22 cellular contexts compared by ENCODE assay signal in genomic region chr2:17106418-17106817, GRCh38.
"Had no signal": no experiment of that assay in that cellular context is flagged by ENCODE, and none has a peak within 500 bp of the region (broad histone marks: within the 10 kb centered on the region; RNA-seq: fewer than 3 reads in every experiment).

No MANE protein-coding gene starts in this region.

- H3K9me3 ChIP-seq: esophagus muscularis mucosa, gastroesophageal sphincter, heart left ventricle, right lobe of liver, thoracic aorta, tibial nerve, upper lobe of right lung, vagina had no signal

- H2AFZ ChIP-seq: hepatocyte, neural progenitor cell, parathyroid adenoma had no signal

- DNase-seq: dermis blood vessel endothelial cell; effector memory CD4-positive, alpha-beta T cell; foreskin keratinocyte; heart left ventricle; kidney; naive thymus-derived CD4-positive, alpha-beta T cell; right lobe of liver; small intestine; stimulated activated CD4-positive, alpha-beta T cell treated with anti-CD3 and anti-CD28 coated beads, Interleukin-15, amount 100 ng/mL, for 24 hours; stimulated activated CD4-positive, alpha-beta T cell treated with anti-CD3 and anti-CD28 coated beads, Interleukin-2, amount 100 ng/mL, for 48 hours; stimulated activated naive B cell treated with anti-CD40 and anti-IgM and Interleukin-4, amounts not matched to agents 10 μg/mL and 1 μg/mL and 100 μg/mL, for 72 hours; upper lobe of right lung had no signal

- H3K4me3 ChIP-seq: esophagus muscularis mucosa, gastroesophageal sphincter, heart left ventricle, hepatocyte, lung, neural progenitor cell, right lobe of liver, thoracic aorta, tibial nerve, upper lobe of right lung, vagina had no signal

- H3K79me2 ChIP-seq: hepatocyte, parathyroid adenoma had no signal

- H3K36me3 ChIP-seq: esophagus muscularis mucosa, gastroesophageal sphincter, heart left ventricle, neural progenitor cell, right lobe of liver, thoracic aorta, tibial nerve, upper lobe of right lung, vagina had no signal

- H3K4me1 ChIP-seq: esophagus muscularis mucosa, gastroesophageal sphincter, heart left ventricle, neural progenitor cell, parathyroid adenoma, right lobe of liver, tibial nerve, upper lobe of right lung, vagina had no signal

- H3K27ac ChIP-seq: esophagus muscularis mucosa, foreskin keratinocyte, gastroesophageal sphincter, heart left ventricle, hepatocyte, neural progenitor cell, parathyroid adenoma, right lobe of liver, thoracic aorta, tibial nerve, upper lobe of right lung, vagina had no signal

- H3K9ac ChIP-seq: neural progenitor cell, parathyroid adenoma had no signal

- H3K4me2 ChIP-seq: hepatocyte, neural progenitor cell had no signal

- H3K27me3 ChIP-seq: esophagus muscularis mucosa, foreskin keratinocyte, gastroesophageal sphincter, heart left ventricle, hepatocyte, neural progenitor cell, right lobe of liver, tibial nerve, upper lobe of right lung, vagina had no signal

- ATAC-seq: foreskin keratinocyte; gastroesophageal sphincter; heart left ventricle; left lobe of liver; naive thymus-derived CD4-positive, alpha-beta T cell; right lobe of liver; stimulated activated naive B cell treated with anti-CD40 and anti-IgM and Interleukin-4, amounts not matched to agents 10 μg/mL and 1 μg/mL and 100 μg/mL, for 72 hours; upper lobe of right lung had no signal
